Comparison of ENCODE assay signal across 35 cellular contexts in the genomic region with DNA sequence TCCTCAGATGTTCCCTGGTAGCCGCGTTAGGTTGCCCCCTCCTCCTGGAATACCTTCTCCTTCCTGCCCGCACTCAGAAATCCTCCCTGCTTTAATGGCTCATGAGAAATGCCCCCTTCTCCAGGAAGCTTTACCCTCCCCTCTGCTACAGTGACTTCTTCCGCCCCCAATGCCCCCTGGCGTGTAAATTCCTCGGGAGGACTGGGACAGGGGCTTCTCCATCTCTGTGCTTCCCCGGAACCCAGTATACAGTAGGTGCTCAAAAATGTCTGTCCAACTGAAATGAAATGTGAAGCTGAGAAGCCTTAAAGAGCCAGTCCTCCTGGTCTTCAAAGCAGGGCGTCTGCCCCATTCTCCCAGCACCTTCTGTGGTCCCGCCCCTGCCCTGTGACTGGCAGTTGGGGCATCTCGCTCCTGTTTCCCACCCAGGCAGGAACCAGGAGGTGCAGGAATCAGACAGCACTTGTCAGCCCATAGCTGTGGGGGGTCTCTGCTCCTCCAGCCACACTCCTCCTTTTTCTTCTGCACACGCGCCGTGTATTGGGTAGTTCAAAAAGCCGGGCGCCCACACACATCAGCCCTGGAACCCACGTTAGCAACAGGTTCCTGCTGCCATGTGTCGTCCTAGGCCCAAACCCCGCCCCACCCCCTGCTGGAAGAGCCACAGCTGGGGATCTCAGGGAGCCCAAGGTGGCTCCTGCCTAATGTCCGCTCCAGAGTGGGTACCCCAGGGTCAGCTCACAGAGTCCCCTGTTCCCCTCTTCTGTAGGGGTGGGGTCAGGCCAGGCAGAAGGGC. TPM values are rescaled to one million over a fixed set of nuclear protein-coding genes. Genes with fewer than 3 reads are reported as not detected.
"Had no signal": no experiment of that assay in that cellular context is flagged by ENCODE, and none has a peak within 500 bp of the region (broad histone marks: within the 10 kb centered on the region; RNA-seq: fewer than 3 reads in every experiment).

No MANE protein-coding gene starts in this region.

- H3K27ac Mint-ChIP-seq: activated CD4-positive, alpha-beta memory T cell treated with anti-CD3 and anti-CD28 coated beads for 36 hours; activated CD4-positive, alpha-beta T cell treated with anti-CD3 and anti-CD28 coated beads, Interleukin-2, amount 10 ng/mL, durations not matched to agents 24 days and 14 days; activated naive CD4-positive, alpha-beta T cell treated with anti-CD3 and anti-CD28 coated beads, Interleukin-2, amount 10 ng/mL, durations not matched to agents 7 days and 5 days; activated T-cell treated with anti-CD3 and anti-CD28 coated beads, Interleukin-2, amount 50 U/mL, for 24 hours; natural killer cell treated with Interleukin-12 subunit alpha and Interleukin-12 subunit beta and Interleukin-15 and Interleukin-18, amount 100 ng/mL, for 72 hours; stimulated activated naive CD8-positive, alpha-beta T cell treated with anti-CD3 and anti-CD28 coated beads, Interleukin-15, Interleukin-2, amounts not matched to agents 100 ng/mL and 50 ng/mL, for 24 hours; T-helper 17 cell; type B pancreatic cell had no signal

- DNase-seq: activated CD4-positive, alpha-beta memory T cell treated with anti-CD3 and anti-CD28 coated beads for 36 hours; activated CD4-positive, alpha-beta T cell treated with anti-CD3 and anti-CD28 coated beads, Interleukin-2, amount 10 ng/mL, durations not matched to agents 24 days and 14 days; activated CD4-positive, CD25-positive, alpha-beta regulatory T cell treated with anti-CD3 and anti-CD28 coated beads, Interleukin-2, amount 50 U/mL, for 72 hours; activated CD8-positive, alpha-beta memory T cell treated with anti-CD3 and anti-CD28 coated beads, Interleukin-2, amount 50 U/mL, for 48 hours; activated gamma-delta T cell; activated naive CD4-positive, alpha-beta T cell treated with anti-CD3 and anti-CD28 coated beads, Interleukin-2, amount 10 ng/mL, durations not matched to agents 7 days and 5 days; activated T-cell treated with anti-CD3 and anti-CD28 coated beads, Interleukin-2, amount 50 U/mL, for 24 hours; amniotic stem cell; central memory CD4-positive, alpha-beta T cell; foreskin fibroblast; heart left ventricle; left lung; lower lobe of right lung; mesenchymal stem cell; mucosa of descending colon; nucleus accumbens; pancreas; retina; stimulated activated CD4-positive, alpha-beta T cell treated with anti-CD3 and anti-CD28 coated beads, Interleukin-12 subunit alpha, Interleukin-12 subunit beta, amount 100 ng/mL, for 4 hours; stimulated activated CD4-positive, alpha-beta T cell treated with anti-CD3 and anti-CD28 coated beads, Interleukin-4, amount 100 ng/mL, for 1 hour; T-helper 17 cell; T1000; WERI-Rb-1 had no signal

- H3K4me1 Mint-ChIP-seq: activated CD4-positive, alpha-beta T cell treated with anti-CD3 and anti-CD28 coated beads, Interleukin-2, amount 10 ng/mL, durations not matched to agents 24 days and 14 days; activated naive CD4-positive, alpha-beta T cell treated with anti-CD3 and anti-CD28 coated beads, Interleukin-2, amount 10 ng/mL, durations not matched to agents 7 days and 5 days; T-helper 17 cell had no signal

- H3K36me3 Mint-ChIP-seq: activated CD4-positive, alpha-beta memory T cell treated with anti-CD3 and anti-CD28 coated beads for 36 hours; activated naive CD4-positive, alpha-beta T cell treated with anti-CD3 and anti-CD28 coated beads, Interleukin-2, amount 10 ng/mL, durations not matched to agents 7 days and 5 days; natural killer cell treated with Interleukin-12 subunit alpha and Interleukin-12 subunit beta and Interleukin-15 and Interleukin-18, amount 100 ng/mL, for 72 hours; type B pancreatic cell had no signal

- H3K27me3 Mint-ChIP-seq: activated CD4-positive, alpha-beta T cell treated with anti-CD3 and anti-CD28 coated beads, Interleukin-2, amount 10 ng/mL, durations not matched to agents 24 days and 14 days; natural killer cell treated with Interleukin-12 subunit alpha and Interleukin-12 subunit beta and Interleukin-15 and Interleukin-18, amount 100 ng/mL, for 72 hours had no signal

- H3K9me3 Mint-ChIP-seq: activated CD4-positive, alpha-beta memory T cell treated with anti-CD3 and anti-CD28 coated beads for 36 hours; activated CD4-positive, alpha-beta T cell treated with anti-CD3 and anti-CD28 coated beads, Interleukin-2, amount 10 ng/mL, durations not matched to agents 24 days and 14 days; activated naive CD4-positive, alpha-beta T cell treated with anti-CD3 and anti-CD28 coated beads, Interleukin-2, amount 10 ng/mL, durations not matched to agents 7 days and 5 days; activated T-cell treated with anti-CD3 and anti-CD28 coated beads, Interleukin-2, amount 50 U/mL, for 24 hours; natural killer cell treated with Interleukin-12 subunit alpha and Interleukin-12 subunit beta and Interleukin-15 and Interleukin-18, amount 100 ng/mL, for 72 hours; stimulated activated naive CD8-positive, alpha-beta T cell treated with anti-CD3 and anti-CD28 coated beads, Interleukin-15, Interleukin-2, amounts not matched to agents 100 ng/mL and 50 ng/mL, for 24 hours; type B pancreatic cell had no signal

- H3K4me3 Mint-ChIP-seq: activated CD4-positive, alpha-beta memory T cell treated with anti-CD3 and anti-CD28 coated beads for 36 hours; activated CD4-positive, alpha-beta T cell treated with anti-CD3 and anti-CD28 coated beads, Interleukin-2, amount 10 ng/mL, durations not matched to agents 24 days and 14 days; activated naive CD4-positive, alpha-beta T cell treated with anti-CD3 and anti-CD28 coated beads, Interleukin-2, amount 10 ng/mL, durations not matched to agents 7 days and 5 days; activated T-cell treated with anti-CD3 and anti-CD28 coated beads, Interleukin-2, amount 50 U/mL, for 24 hours; natural killer cell treated with Interleukin-12 subunit alpha and Interleukin-12 subunit beta and Interleukin-15 and Interleukin-18, amount 100 ng/mL, for 72 hours; stimulated activated naive CD8-positive, alpha-beta T cell treated with anti-CD3 and anti-CD28 coated beads, Interleukin-15, Interleukin-2, amounts not matched to agents 100 ng/mL and 50 ng/mL, for 24 hours; T-helper 17 cell; type B pancreatic cell had no signal

- ATAC-seq: esophagus mucosa; heart left ventricle; left lung; lower lobe of right lung; mucosa of descending colon; natural killer cell treated with Interleukin-12 subunit alpha and Interleukin-12 subunit beta and Interleukin-15 and Interleukin-18, amount 100 ng/mL, for 72 hours; pancreas; sciatic nerve; T-helper 17 cell had no signal

RNA-seq across cellular contexts. Expression of a gene that starts 16.0 kb away (rescaled TPM):
- total RNA-seq: activated CD4-positive, alpha-beta memory T cell treated with anti-CD3 and anti-CD28 coated beads for 36 hours; activated CD4-positive, alpha-beta T cell treated with anti-CD3 and anti-CD28 coated beads, Interleukin-2, amount 10 ng/mL, durations not matched to agents 24 days and 14 days; activated CD8-positive, alpha-beta memory T cell treated with anti-CD3 and anti-CD28 coated beads for 36 hours; natural killer cell treated with Interleukin-12 subunit alpha and Interleukin-12 subunit beta and Interleukin-15 and Interleukin-18, amount 100 ng/mL, for 72 hours; sciatic nerve; T-helper 17 cell; thoracic aorta; vagina had no signal

RNA-seq across cellular contexts. Expression of a gene that starts 26.4 kb away (rescaled TPM):
- total RNA-seq: activated CD4-positive, alpha-beta memory T cell treated with anti-CD3 and anti-CD28 coated beads for 36 hours; activated CD4-positive, alpha-beta T cell treated with anti-CD3 and anti-CD28 coated beads, Interleukin-2, amount 10 ng/mL, durations not matched to agents 24 days and 14 days; activated CD8-positive, alpha-beta memory T cell treated with anti-CD3 and anti-CD28 coated beads for 36 hours; breast epithelium; esophagus mucosa; heart left ventricle; kidney epithelial cell; lower lobe of right lung; myocyte; natural killer cell treated with Interleukin-12 subunit alpha and Interleukin-12 subunit beta and Interleukin-15 and Interleukin-18, amount 100 ng/mL, for 72 hours; pancreas; sciatic nerve; subcutaneous adipose tissue; T-helper 17 cell; thoracic aorta; vagina had no signal
